1 cellular context compared by ENCODE assay signal in genomic region chr5:142428036-142428772, GRCh38.
TF ChIP-seq lines count a peak whose summit lies in the region.

No MANE protein-coding gene starts in this region.

TF ChIP-seq in H1, 55 proteins besides CTCF, POLR2A, EP300 and RAD21 (continued from another document):
- TF ChIP-seq CHD7 (IDR thresholded peaks at IDR 0.05; ENCODE audit: insufficient replicate concordance, low read length) (no peak), FOSL1 (IDR thresholded peaks at IDR 0.05; ENCODE audit: insufficient read depth, low read depth, low read length) (no peak), CBX5 (IDR thresholded peaks at IDR 0.05; ENCODE audit: low read depth, low read length) (no peak), POU5F1 (IDR thresholded peaks at IDR 0.05; ENCODE audit: low read depth, low read length) (no peak), MAFK (IDR thresholded peaks at IDR 0.05; ENCODE audit: low read depth, low read length) (no peak), ZNF274 (IDR thresholded peaks at IDR 0.05; ENCODE audit: borderline replicate concordance, extremely low read depth, low read length) (no peak), CHD1 (IDR thresholded peaks at IDR 0.05; ENCODE audit: low read depth, low read length) (no peak), JUN (IDR thresholded peaks at IDR 0.05; ENCODE audit: low read depth, low read length) (no peak), KDM5A (IDR thresholded peaks at IDR 0.05; ENCODE audit: low read length) (no peak), TAF7 (optimal IDR thresholded peaks at IDR 0.05; ENCODE audit: borderline replicate concordance, low read depth, low read length) (no peak), SIRT6 (IDR thresholded peaks at IDR 0.05; ENCODE audit: low read length) (no peak)
